Comparison of ENCODE assay signal across 10 cellular contexts in genomic region chr1:243312962-243313634, GRCh38. TPM values are rescaled to one million over a fixed set of nuclear protein-coding genes. Genes with fewer than 3 reads are reported as not detected.
DNase-seq lines count a peak whose midpoint lies in the region; ATAC-seq, FAIRE-seq and TF ChIP-seq lines count a peak whose summit lies in the region.
"Had no signal": no experiment of that assay in that cellular context is flagged by ENCODE, and none has a peak within 500 bp of the region (broad histone marks: within the 10 kb centered on the region; RNA-seq: fewer than 3 reads in every experiment).

No MANE protein-coding gene starts in this region.

- 52% methylated on average over 5 of the region's 5 CpGs for WGBS in suprapubic skin

- peaks cover 14% of the 10 kb centered on the region for H3K36me3 ChIP-seq in suprapubic skin

- H3K4me1 ChIP-seq in suprapubic skin, result peaks cover 28% of the 10 kb centered on the region

- H3K27me3 ChIP-seq in suprapubic skin, result no peaks in the 10 kb centered on the region

- H3K36me3 Mint-ChIP-seq in natural killer cell treated with Interleukin-12 subunit alpha and Interleukin-12 subunit beta and Interleukin-15 and Interleukin-18, amount 100 ng/mL, for 72 hours, result peaks cover 12% of the 10 kb centered on the region

- H3K9me3 Mint-ChIP-seq in natural killer cell treated with Interleukin-12 subunit alpha and Interleukin-12 subunit beta and Interleukin-15 and Interleukin-18, amount 100 ng/mL, for 72 hours, result no peaks in the 10 kb centered on the region

- no peak for TF ChIP-seq CTCF in suprapubic skin (IDR thresholded peaks at IDR 0.05)

- FAIRE-seq in GM12892 (lab: Jason Lieb, UNC), result peak; percentile 92

- no peak overlapping the region for H3K4me3 Mint-ChIP-seq in natural killer cell treated with Interleukin-12 subunit alpha and Interleukin-12 subunit beta and Interleukin-15 and Interleukin-18, amount 100 ng/mL, for 72 hours

- no peak for DNase-seq in GM12892 (ENCODE audit: insufficient read length)
- DNase-seq in kidney tubule cell (ENCODE audit: low spot score), result peak; percentile 85
- DNase-seq in LoVo (ENCODE audit: low spot score), result no peak
- no peak for DNase-seq in NCI-H345 (lab: John Stamatoyannopoulos, UW)
- DNase-seq in suprapubic skin (ENCODE audit: low spot score in 2 of 2), result no peak
- DNase-seq in natural killer cell treated with Interleukin-12 subunit alpha and Interleukin-12 subunit beta and Interleukin-15 and Interleukin-18, amount 100 ng/mL, for 72 hours (ENCODE audit: low spot score), result no peak
- DNase-seq: IMR-90, SIG-M5 had no signal

- no peak overlapping the region for H3K27ac ChIP-seq in suprapubic skin

- no peaks in the 10 kb centered on the region for H3K27me3 Mint-ChIP-seq in natural killer cell treated with Interleukin-12 subunit alpha and Interleukin-12 subunit beta and Interleukin-15 and Interleukin-18, amount 100 ng/mL, for 72 hours

- H3K4me1 Mint-ChIP-seq in natural killer cell treated with Interleukin-12 subunit alpha and Interleukin-12 subunit beta and Interleukin-15 and Interleukin-18, amount 100 ng/mL, for 72 hours (ENCODE audit: low read depth in 2 of 2), result no peaks in the 10 kb centered on the region

- H3K27ac Mint-ChIP-seq in natural killer cell treated with Interleukin-12 subunit alpha and Interleukin-12 subunit beta and Interleukin-15 and Interleukin-18, amount 100 ng/mL, for 72 hours, result no peak overlapping the region

- TF ChIP-seq EP300 in suprapubic skin (IDR thresholded peaks at IDR 0.05), result no peak

- H3K9me3 ChIP-seq in suprapubic skin, result no peaks in the 10 kb centered on the region

- peak; percentile 34 for ATAC-seq in GM21526 (IDR thresholded peaks at IDR 0.05; ENCODE audit: low FRiP score, unreplicated experiment)
- ATAC-seq in HG03460 (IDR thresholded peaks at IDR 0.05; ENCODE audit: unreplicated experiment), result peak; percentile 35
- no peak for ATAC-seq in natural killer cell treated with Interleukin-12 subunit alpha and Interleukin-12 subunit beta and Interleukin-15 and Interleukin-18, amount 100 ng/mL, for 72 hours

- H3K4me3 ChIP-seq in suprapubic skin, result no peak overlapping the region

- no peak for TF ChIP-seq POLR2A in GM12892 (IDR thresholded peaks at IDR 0.05; ENCODE audit: low read depth, low read length)
- no peak for TF ChIP-seq POLR2A in suprapubic skin (IDR thresholded peaks at IDR 0.05)

RNA-seq across cellular contexts. Expression of gene SDCCAG8, which starts 57.3 kb away (rescaled TPM):
- 21.1 TPM for polyA plus RNA-seq in GM12892 (2012; ENCODE audit: missing spikeins)
- total RNA-seq in suprapubic skin, result 10 to 100 TPM; 21.6 to 62.7 (median 39.8) TPM
- 10 to 100 TPM; 18.5 to 20.3 TPM for total RNA-seq in natural killer cell treated with Interleukin-12 subunit alpha and Interleukin-12 subunit beta and Interleukin-15 and Interleukin-18, amount 100 ng/mL, for 72 hours

RNA-seq across cellular contexts. Expression of gene CEP170, which starts 58.0 kb away (rescaled TPM):
- 33.4 TPM for polyA plus RNA-seq in GM12892 (2012; ENCODE audit: missing spikeins)
- total RNA-seq in suprapubic skin, result 10 to 100 TPM; 10.6 to 37.5 (median 16.6) TPM
- total RNA-seq in natural killer cell treated with Interleukin-12 subunit alpha and Interleukin-12 subunit beta and Interleukin-15 and Interleukin-18, amount 100 ng/mL, for 72 hours, result 10 to 100 TPM; 15.7 to 34.2 TPM

Comparison
In these comparisons a context has a peak if more than half of its experiments do, and no peak if none do; other contexts are left out.
1. ATAC-seq: peak in GM21526 (single experiment) and HG03460 (single experiment); none in natural killer cell treated with Interleukin-12 subunit alpha and Interleukin-12 subunit beta and Interleukin-15 and Interleukin-18, amount 100 ng/mL, for 72 hours (0 of 2).